ENCODE assay signal across 9 cellular contexts in genomic region chr16:87305505-87306391, GRCh38. TPM values are rescaled to one million over a fixed set of nuclear protein-coding genes. Genes with fewer than 3 reads are reported as not detected.
DNase-seq lines count a peak whose midpoint lies in the region; ATAC-seq and TF ChIP-seq lines count a peak whose summit lies in the region.
"Had no signal": no experiment of that assay in that cellular context is flagged by ENCODE, and none has a peak within 500 bp of the region (broad histone marks: within the 10 kb centered on the region; RNA-seq: fewer than 3 reads in every experiment).

No MANE protein-coding gene starts in this region.

- H3K4me3 ChIP-seq in BE2C (ENCODE audit: low read depth, low read length): peak overlapping the region; percentile 37
- no peak overlapping the region for H3K4me3 ChIP-seq in HAP-1

- TF ChIP-seq CTCF in BE2C (IDR thresholded peaks at IDR 0.05; ENCODE audit: low read depth, low read length): peak; percentile 54

- DNase-seq in BE2C: peak; percentile 66
- DNase-seq in HAP-1 (ENCODE audit: low spot score in 2 of 2): peak; percentile 7 to 40
- peak; percentile 52 for DNase-seq in amniotic epithelial cell (ENCODE audit: low read depth)
- DNase-seq in left colon: no peak
- DNase-seq in ureter (ENCODE audit: low spot score): no peak
- DNase-seq in effector CD4-positive, alpha-beta T cell: no peak
- no peak for DNase-seq in NCI-H748 (lab: John Stamatoyannopoulos, UW; ENCODE audit: unreplicated experiment)
- no peak for DNase-seq in DMS79 treated with DMSO at 0.1 percent for 48 hours (lab: John Stamatoyannopoulos, UW)
- DNase-seq: DND-41 had no signal

- intact Hi-C loops in left colon (cut with DNase I, micrococcal nuclease): no loop called here

- H3K4me1 ChIP-seq in BE2C (no peaks in the 10 kb centered on the region), HAP-1 (peaks cover 9% of the 10 kb centered on the region)

- H3K27me3 ChIP-seq in BE2C: no peaks in the 10 kb centered on the region
- H3K27me3 ChIP-seq in HAP-1 (ENCODE audit: low read depth): no peaks in the 10 kb centered on the region

- in situ Hi-C loops in HAP-1 (cut with MboI; ENCODE audit: low sequenced_read_pairs): no loop called here

- no peaks in the 10 kb centered on the region for H3K36me3 ChIP-seq in BE2C
- no peaks in the 10 kb centered on the region for H3K36me3 ChIP-seq in HAP-1 (replicated peaks)

- H3K9me3 ChIP-seq in BE2C (no peaks in the 10 kb centered on the region), HAP-1 (no peaks in the 10 kb centered on the region)

- ATAC-seq in left colon: peak; percentile 81

RNA-seq across cellular contexts. Expression of gene C16orf95, which starts 11.4 kb away (rescaled TPM):
- polyA plus RNA-seq in BE2C (2012; ENCODE audit: insufficient read depth, insufficient read length, low read depth): 3.1 TPM
- total RNA-seq in left colon: 1 to 10 TPM; 4.4 to 6.3 TPM
- total RNA-seq in ureter: 4.2 TPM

Comparison
In these comparisons a context has a peak if more than half of its experiments do, and no peak if none do; other contexts are left out.
1. DNase-seq: peak in BE2C (single experiment), HAP-1 (2 of 2) and amniotic epithelial cell (single experiment); none in left colon (0 of 2), ureter (single experiment), effector CD4-positive, alpha-beta T cell (single experiment), NCI-H748 (single experiment) and DMS79 treated with DMSO at 0.1 percent for 48 hours (single experiment).